Comparison of ENCODE assay signal across 12 cellular contexts in genomic region chr11:30281476-30282288, GRCh38. TPM values are rescaled to one million over a fixed set of nuclear protein-coding genes. Genes with fewer than 3 reads are reported as not detected.
DNase-seq lines count a peak whose midpoint lies in the region; ATAC-seq and TF ChIP-seq lines count a peak whose summit lies in the region.
"Had no signal": no experiment of that assay in that cellular context is flagged by ENCODE, and none has a peak within 500 bp of the region (broad histone marks: within the 10 kb centered on the region; RNA-seq: fewer than 3 reads in every experiment).

No MANE protein-coding gene starts in this region.

- H3K4me3 Mint-ChIP-seq in memory B cell: peak overlapping the region; percentile 21

- no peaks in the 10 kb centered on the region for H3K27me3 ChIP-seq in left ventricle myocardium inferior (ENCODE audit: low read depth)

- H3K36me3 ChIP-seq in left ventricle myocardium inferior: no peaks in the 10 kb centered on the region

- DNase-seq in memory B cell (ENCODE audit: low spot score in 2 of 2) (no peak), anterior cingulate cortex (lab: John Stamatoyannopoulos, UW) (no peak), GOT3 (lab: John Stamatoyannopoulos, UW) (no peak), HUDEP-2 (lab: John Stamatoyannopoulos, UW; ENCODE audit: unreplicated experiment in 76 of 76) (no peak), left ventricle myocardium inferior (no peak)
- DNase-seq: effector CD8-positive, alpha-beta T cell; NCI-H2107 had no signal

- no peaks in the 10 kb centered on the region for H3K36me3 Mint-ChIP-seq in memory B cell

- no peak for TF ChIP-seq CTCF in left ventricle myocardium inferior (IDR thresholded peaks at IDR 0.05; ENCODE audit: borderline replicate concordance)

- H3K27me3 Mint-ChIP-seq in memory B cell: no peaks in the 10 kb centered on the region

- no peaks in the 10 kb centered on the region for H3K9me3 ChIP-seq in left ventricle myocardium inferior (replicated peaks)

- no peak overlapping the region for H3K27ac ChIP-seq in left ventricle myocardium inferior (replicated peaks)
- H3K27ac ChIP-seq: HL-60 had no signal

- H3K4me1 Mint-ChIP-seq in memory B cell: peaks cover 12% of the 10 kb centered on the region

- no peak overlapping the region for H3K27ac Mint-ChIP-seq in memory B cell

- intact Hi-C loops in left ventricle myocardium inferior (cut with micrococcal nuclease): no loop called here

- H3K9me3 Mint-ChIP-seq in memory B cell: no peaks in the 10 kb centered on the region

- H3K4me3 ChIP-seq in left ventricle myocardium inferior: no peak overlapping the region

- H3K4me1 ChIP-seq in left ventricle myocardium inferior: no peaks in the 10 kb centered on the region

- ATAC-seq in GM19023 (IDR thresholded peaks at IDR 0.05; ENCODE audit: unreplicated experiment) (peak; percentile 41), GM21576 (IDR thresholded peaks at IDR 0.05; ENCODE audit: unreplicated experiment) (peak; percentile 30), HG03442 (IDR thresholded peaks at IDR 0.05; ENCODE audit: unreplicated experiment) (peak; percentile 20), memory B cell (ENCODE audit: low read depth) (peak; percentile 32)

RNA-seq across cellular contexts. Expression of gene ARL14EP, which starts 41.2 kb away (rescaled TPM):
- total RNA-seq in left ventricle myocardium inferior: 36.5 TPM

RNA-seq across cellular contexts. Expression of gene FSHB, which starts 50.9 kb away (rescaled TPM):
- not detected for total RNA-seq in left ventricle myocardium inferior
- total RNA-seq: G401 had no signal
